Comparison of ENCODE assay signal across 8 cellular contexts in the genomic region with DNA sequence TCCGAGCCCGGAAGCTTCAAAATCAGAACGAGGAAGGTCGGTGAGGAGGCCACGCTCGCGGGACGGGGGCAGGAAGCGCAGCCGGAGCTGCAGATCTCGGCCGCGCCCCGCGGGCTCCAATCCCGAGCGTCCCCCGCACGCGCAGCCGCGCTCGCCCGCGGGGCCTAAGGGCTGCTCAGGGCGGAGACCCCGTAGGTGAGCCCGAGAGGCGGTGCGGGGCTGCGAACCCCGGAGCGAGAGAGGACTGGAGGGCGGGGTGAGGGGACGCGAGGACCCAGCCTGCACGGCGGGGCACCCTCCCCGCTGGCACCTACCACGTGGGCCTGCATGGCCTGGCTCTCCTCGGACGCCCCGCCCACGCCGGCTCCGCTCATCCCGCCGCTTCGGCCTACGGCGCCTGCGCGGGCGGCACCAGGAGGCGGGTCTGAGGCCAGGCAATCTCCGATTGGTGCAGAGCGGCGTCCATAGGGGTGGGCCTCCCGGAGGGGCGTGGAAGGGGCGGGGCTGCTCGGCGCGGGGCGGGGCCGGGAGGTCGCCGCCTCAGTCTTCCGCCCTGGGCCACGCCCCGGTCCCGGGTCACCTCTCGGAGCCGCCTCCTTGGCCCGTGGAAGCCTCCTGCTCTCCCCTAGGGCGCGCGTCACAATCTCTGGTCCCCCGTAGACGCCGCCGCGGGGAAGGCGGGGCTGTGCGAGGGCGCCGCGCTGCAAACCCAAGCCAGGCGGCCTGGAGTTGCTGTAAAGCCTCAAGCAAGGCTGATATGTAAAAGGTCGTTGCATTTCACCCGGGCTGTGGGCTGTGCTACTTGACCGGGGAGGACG. TPM values are rescaled to one million over a fixed set of nuclear protein-coding genes. Genes with fewer than 3 reads are reported as not detected.
DNase-seq lines count a peak whose midpoint lies in the region; ATAC-seq, FAIRE-seq and TF ChIP-seq lines count a peak whose summit lies in the region.

No MANE protein-coding gene starts in this region.

- H3K4me3 Mint-ChIP-seq in activated CD8-positive, alpha-beta memory T cell treated with anti-CD3 and anti-CD28 coated beads, Interleukin-2, amount 10 ng/mL, durations not matched to agents 7 days and 5 days: peak overlapping the region; percentile 80

- CTCF ChIA-PET in activated CD8-positive, alpha-beta memory T cell treated with anti-CD3 and anti-CD28 coated beads, Interleukin-2, amount 10 ng/mL, durations not matched to agents 7 days and 5 days (lab: Charles Lee): interaction anchor here (0.6 to 1.0 kb wide), 3 partner anchors 119 to 192 kb away, joined by 3 read pairs; no protein-coding TSS in a partner anchor
- CTCF ChIA-PET in H1 (lab: Charles Lee; ENCODE audit: partially characterized antibody): no interaction called here

- H3K23me2 ChIP-seq in H1 (ENCODE audit: low read depth, low read length): peaks cover 11% of the 10 kb centered on the region; the same call in 1 of the 2 replicates

- no peak overlapping the region for H3K14ac ChIP-seq in H1 (ENCODE audit: insufficient read length)

- TF ChIP-seq RAD21 in H1 (IDR thresholded peaks at IDR 0.05 in 1 of 2, conservative IDR thresholded peaks at IDR 0.05 in 1 of 2; ENCODE audit: low read depth in 2 of 2, low read length in 2 of 2): no peak

- H2BK5ac ChIP-seq in H1 (ENCODE audit: low read depth, low read length): peak overlapping the region; percentile 18; the same call in 1 of the 2 replicates

- H4K8ac ChIP-seq in H1 (ENCODE audit: extremely low read depth, insufficient read depth, low read length): peak overlapping the region; percentile 89

- no peak overlapping the region for H2AK5ac ChIP-seq in H1 (ENCODE audit: low read depth, low read length)

- POLR2A ChIA-PET in H1 (lab: Charles Lee; ENCODE audit: partially characterized antibody): interaction anchor here (0.8 to 1.0 kb wide), 2 partner anchors 25 to 32 kb away, joined by 3 to 4 read pairs; no protein-coding TSS in a partner anchor

- H3K27ac Mint-ChIP-seq in activated CD8-positive, alpha-beta memory T cell treated with anti-CD3 and anti-CD28 coated beads, Interleukin-2, amount 10 ng/mL, durations not matched to agents 7 days and 5 days: peak overlapping the region; percentile 91

- peaks cover 9% of the 10 kb centered on the region for H3K36me3 Mint-ChIP-seq in activated CD8-positive, alpha-beta memory T cell treated with anti-CD3 and anti-CD28 coated beads, Interleukin-2, amount 10 ng/mL, durations not matched to agents 7 days and 5 days

- H3K9me3 Mint-ChIP-seq in activated CD8-positive, alpha-beta memory T cell treated with anti-CD3 and anti-CD28 coated beads, Interleukin-2, amount 10 ng/mL, durations not matched to agents 7 days and 5 days (ENCODE audit: low read depth): peaks cover 2% of the 10 kb centered on the region

- H2BK12ac ChIP-seq in H1 (ENCODE audit: low read depth, low read length): peak overlapping the region; percentile 72; the same call in 1 of the 2 replicates

- H3K4me1 Mint-ChIP-seq in activated CD8-positive, alpha-beta memory T cell treated with anti-CD3 and anti-CD28 coated beads, Interleukin-2, amount 10 ng/mL, durations not matched to agents 7 days and 5 days: peaks cover 56% of the 10 kb centered on the region

- no peak overlapping the region for H2BK20ac ChIP-seq in H1 (ENCODE audit: low read length)

- peak overlapping the region; percentile 57 to 80 (median 70) for H3K4me3 ChIP-seq in H1 (ENCODE audit: extremely low read depth in 1 of 4, insufficient read depth in 2 of 4, low read depth in 3 of 4, low read length in 4 of 4)

- peak overlapping the region; percentile 74 to 89 for H3K4me2 ChIP-seq in H1 (ENCODE audit: insufficient read depth in 1 of 2, low read depth in 2 of 2, low read length in 2 of 2)

- no peak for TF ChIP-seq EP300 in H1 (IDR thresholded peaks at IDR 0.05; ENCODE audit: borderline replicate concordance in 1 of 2, low read depth in 2 of 2, low read length in 2 of 2)

- H2AFZ ChIP-seq in H1 (ENCODE audit: low read length): peak overlapping the region; percentile 84

- no peak for FAIRE-seq in H1 (lab: Jason Lieb, UNC)

- H3K4me1 ChIP-seq in H1 (replicated peaks in 1 of 4; ENCODE audit: control insufficient read depth in 3 of 4, insufficient read depth in 4 of 4, low read length in 3 of 4): peaks cover 0 to 14% (median 7%) of the 10 kb centered on the region in 4 experiments; a peak in 6 of 7 replicates

- ATAC-seq in GM19468 (IDR thresholded peaks at IDR 0.05; ENCODE audit: extremely low read depth, unreplicated experiment): peak; percentile 77
- ATAC-seq in activated CD8-positive, alpha-beta memory T cell treated with anti-CD3 and anti-CD28 coated beads, Interleukin-2, amount 10 ng/mL, durations not matched to agents 7 days and 5 days: peak; percentile 91

- H3K9ac ChIP-seq in H1 (replicated peaks in 1 of 4; ENCODE audit: extremely low read depth in 1 of 4, low read depth in 3 of 4, low read length in 3 of 4): peak overlapping the region in 2 of 4 experiments; percentile 56 to 70; a peak in 4 of 7 replicates

- H3K79me2 ChIP-seq in H1 (ENCODE audit: control insufficient read depth in 1 of 2, insufficient read depth in 2 of 2, low read length in 2 of 2): no peaks in the 10 kb centered on the region

- no peak overlapping the region for H3K23ac ChIP-seq in H1 (ENCODE audit: insufficient read length)

- no peak overlapping the region for H3K4ac ChIP-seq in H1 (replicated peaks; ENCODE audit: insufficient read length, low read depth, low read length)

- H3K56ac ChIP-seq in H1 (replicated peaks; ENCODE audit: insufficient read length, low read depth, low read length): no peak overlapping the region

- peak overlapping the region; percentile 74 for H4K91ac ChIP-seq in H1 (replicated peaks; ENCODE audit: insufficient read length, low read length)

- H4K5ac ChIP-seq in H1 (ENCODE audit: insufficient read length, low read depth, low read length): peak overlapping the region; percentile 88

- H3K27ac ChIP-seq in H1 (ENCODE audit: low read depth, low read length): peak overlapping the region; percentile 40; the same call in 1 of the 2 replicates

- H3K27me3 ChIP-seq in H1 (replicated peaks in 1 of 4; ENCODE audit: control insufficient read depth in 3 of 4, extremely low read depth in 1 of 4, insufficient read depth in 3 of 4, low read length in 3 of 4): peaks cover 0 to 5% (median 0%) of the 10 kb centered on the region in 4 experiments; a peak in 1 of 7 replicates

- no peak overlapping the region for H2BK15ac ChIP-seq in H1 (ENCODE audit: low read length)

- WGBS in H1 (ENCODE audit: extremely low coverage in 1 of 2, insufficient coverage in 1 of 2, insufficient read length in 1 of 2, insufficient replicate concordance in 2 of 2, low coverage in 1 of 2, low lambda C conversion rate in 2 of 2, missing lambda C conversion rate in 1 of 2), 2 experiments: 2% methylated on average over 33 of the region's 93 CpGs; no CpG with 5 or more reads in 1 of the 2 experiments

- peak overlapping the region; percentile 60 for H3K18ac ChIP-seq in H1 (ENCODE audit: extremely low read depth, low read length)

- no peaks in the 10 kb centered on the region for H3K79me1 ChIP-seq in H1 (ENCODE audit: low read depth, low read length)

- H3K27me3 Mint-ChIP-seq in activated CD8-positive, alpha-beta memory T cell treated with anti-CD3 and anti-CD28 coated beads, Interleukin-2, amount 10 ng/mL, durations not matched to agents 7 days and 5 days: no peaks in the 10 kb centered on the region

- H4K20me1 ChIP-seq in H1 (replicated peaks in 1 of 2; ENCODE audit: control insufficient read depth in 1 of 2, insufficient read depth in 2 of 2, low read length in 2 of 2): peaks cover 0 to 3% of the 10 kb centered on the region in 2 experiments

- no peak; a peak in 1 of 4 replicates for TF ChIP-seq CTCF in H1 (IDR thresholded peaks at IDR 0.05; ENCODE audit: control extremely low read depth in 1 of 3, insufficient read depth in 1 of 3, low read depth in 1 of 3, low read length in 3 of 3)

- no peak overlapping the region for H2BK120ac ChIP-seq in H1 (replicated peaks; ENCODE audit: low read depth, low read length)

- no peaks in the 10 kb centered on the region for H3K9me3 ChIP-seq in H1 (ENCODE audit: insufficient read depth in 2 of 2, low read depth in 1 of 2, low read length in 1 of 2)

- peaks cover 0 to 5% (median 1%) of the 10 kb centered on the region in 4 experiments; a peak in 3 of 8 replicates for H3K36me3 ChIP-seq in H1 (ENCODE audit: control insufficient read depth in 2 of 4, insufficient read depth in 4 of 4, low read length in 3 of 4)

- TF ChIP-seq POLR2A in H1 (IDR thresholded peaks at IDR 0.05; ENCODE audit: control extremely low read depth in 1 of 2, low read depth in 2 of 2, low read length in 2 of 2): peak in 1 of 2 experiments; percentile 40; a peak in 1 of 3 replicates

- DNase-seq in CMK (ENCODE audit: low read depth) (peak; percentile 96), HS-5 (ENCODE audit: low read depth) (peak; percentile 84), NOMO-1 (lab: John Stamatoyannopoulos, UW; ENCODE audit: unreplicated experiment in 2 of 2) (peak; percentile 99 to 100), H1 (ENCODE audit: low read depth in 1 of 2, low spot score in 2 of 2) (peak; percentile 93 to 94), mesenteric fat pad (ENCODE audit: low spot score) (peak; percentile 99)
- peak; percentile 98 for DNase-seq in activated CD8-positive, alpha-beta memory T cell treated with anti-CD3 and anti-CD28 coated beads, Interleukin-2, amount 10 ng/mL, durations not matched to agents 7 days and 5 days
- peak; percentile 94 for DNase-seq in stimulated activated CD8-positive, alpha-beta memory T cell treated with anti-CD3 and anti-CD28 coated beads, Interleukin-15, amount 100 ng/mL, for 1 hour (ENCODE audit: low read depth)

TF ChIP-seq in H1, 55 proteins besides CTCF, POLR2A, EP300 and RAD21 (continues in another document):
- TF ChIP-seq ZNF274 (IDR thresholded peaks at IDR 0.05; ENCODE audit: borderline replicate concordance, extremely low read depth, low read length): no peak
- no peak for TF ChIP-seq SUZ12 (IDR thresholded peaks at IDR 0.05; ENCODE audit: low read length)
- no peak for TF ChIP-seq POU5F1 (IDR thresholded peaks at IDR 0.05; ENCODE audit: low read depth, low read length)
- TF ChIP-seq KDM5A (IDR thresholded peaks at IDR 0.05; ENCODE audit: low read length): no peak
- TF ChIP-seq HDAC6 (IDR thresholded peaks at IDR 0.05; ENCODE audit: low read depth, low read length): no peak

RNA-seq across cellular contexts. Expression of a gene that starts 27.8 kb away (rescaled TPM):
- total RNA-seq in activated CD8-positive, alpha-beta memory T cell treated with anti-CD3 and anti-CD28 coated beads, Interleukin-2, amount 10 ng/mL, durations not matched to agents 7 days and 5 days: 10 to 100 TPM; 42.9 to 49.9 TPM
- 13.9 and 14.2 TPM in 2 replicates for total RNA-seq in H1 (2021; fragmentation: NEBNext Ultra II Directional; extraction: Animal tissue kit (Norgen Biotek cat#: 25700))
- 13.9 and 26.0 TPM in 2 replicates for polyA plus RNA-seq in H1 (2011; rRNA removed)
- 16.2 TPM for polyA plus RNA-seq in H1 (2011; cell fraction: cytosol; rRNA removed)
- polyA plus RNA-seq in H1 (2011; cell fraction: nucleus; rRNA removed): 27.6 TPM
- polyA plus RNA-seq in H1 (2012, experiment 1 of 2): 5.7 to 17.3 TPM (median 16.0 TPM) in 4 replicates
- 8.4 TPM for polyA plus RNA-seq in H1 (2012, experiment 2 of 2)
- 10.6 TPM for polyA plus RNA-seq in H1 (2013, experiment 1 of 2)
- 10.9 TPM for polyA plus RNA-seq in H1 (2013, experiment 2 of 2)
- polyA minus RNA-seq in H1 (2011; rRNA and poly(A)+ RNA removed): 5.7 and 6.2 TPM in 2 replicates
- polyA minus RNA-seq in H1 (2011; cell fraction: cytosol; rRNA and poly(A)+ RNA removed): 16.7 TPM
- polyA minus RNA-seq in H1 (2011; cell fraction: nucleus; rRNA and poly(A)+ RNA removed): 12.1 TPM
- total RNA-seq in mesenteric fat pad: 151 TPM

Comparison
In these comparisons a context has a peak if more than half of its experiments do, and no peak if none do; other contexts are left out.
1. Peak in every context shown above with its lines: DNase-seq, ATAC-seq, H3K4me3 ChIP-seq and H3K27ac ChIP-seq.